1 cellular context compared by ENCODE assay signal in the genomic region with DNA sequence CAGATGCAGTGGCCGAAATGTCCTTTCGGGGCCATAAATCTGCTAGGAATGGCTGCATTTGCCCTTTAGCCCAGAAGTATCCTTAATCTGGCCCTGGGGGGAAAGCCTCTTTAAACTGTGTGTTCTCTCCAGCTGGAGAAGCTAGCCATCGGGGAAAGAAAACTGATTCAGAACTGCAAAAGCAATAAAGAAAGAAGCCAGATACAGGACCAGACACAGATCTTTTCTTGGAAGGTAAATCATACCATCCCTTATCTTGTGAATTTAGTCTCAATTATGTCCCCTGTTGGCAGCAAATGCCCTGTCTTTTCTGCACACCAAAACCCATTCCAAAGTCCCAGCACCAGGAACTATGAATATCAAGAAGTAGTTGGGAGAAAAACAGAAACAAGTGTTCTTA.
TF ChIP-seq lines count a peak whose summit lies in the region.

No MANE protein-coding gene starts in this region.

TF ChIP-seq in SK-N-SH, 30 proteins besides CTCF, POLR2A, EP300 and RAD21 (continued from another document):
- TF ChIP-seq, protein P1, sequence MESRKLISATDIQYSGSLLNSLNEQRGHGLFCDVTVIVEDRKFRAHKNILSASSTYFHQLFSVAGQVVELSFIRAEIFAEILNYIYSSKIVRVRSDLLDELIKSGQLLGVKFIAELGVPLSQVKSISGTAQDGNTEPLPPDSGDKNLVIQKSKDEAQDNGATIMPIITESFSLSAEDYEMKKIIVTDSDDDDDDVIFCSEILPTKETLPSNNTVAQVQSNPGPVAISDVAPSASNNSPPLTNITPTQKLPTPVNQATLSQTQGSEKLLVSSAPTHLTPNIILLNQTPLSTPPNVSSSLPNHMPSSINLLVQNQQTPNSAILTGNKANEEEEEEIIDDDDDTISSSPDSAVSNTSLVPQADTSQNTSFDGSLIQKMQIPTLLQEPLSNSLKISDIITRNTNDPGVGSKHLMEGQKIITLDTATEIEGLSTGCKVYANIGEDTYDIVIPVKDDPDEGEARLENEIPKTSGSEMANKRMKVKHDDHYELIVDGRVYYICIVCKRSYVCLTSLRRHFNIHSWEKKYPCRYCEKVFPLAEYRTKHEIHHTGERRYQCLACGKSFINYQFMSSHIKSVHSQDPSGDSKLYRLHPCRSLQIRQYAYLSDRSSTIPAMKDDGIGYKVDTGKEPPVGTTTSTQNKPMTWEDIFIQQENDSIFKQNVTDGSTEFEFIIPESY (IDR thresholded peaks at IDR 0.05; ENCODE audit: borderline replicate concordance, low read depth) = no peak
